Comparison of ENCODE assay signal across 9 cellular contexts in genomic region chr2:68368657-68369339, GRCh38. TPM values are rescaled to one million over a fixed set of nuclear protein-coding genes. Genes with fewer than 3 reads are reported as not detected.
A peak's percentile ranks its signal among the peaks of the same experiment; 100 is the strongest.
DNase-seq lines count a peak whose midpoint lies in the region; ATAC-seq and TF ChIP-seq lines count a peak whose summit lies in the region.
"Had no signal": no experiment of that assay in that cellular context is flagged by ENCODE, and none has a peak within 500 bp of the region (broad histone marks: within the 10 kb centered on the region; RNA-seq: fewer than 3 reads in every experiment).

No MANE protein-coding gene starts in this region.

- H3K27ac ChIP-seq in BLaER1 treated with 17β-estradiol and CSF1 and Interleukin-3, amounts not matched to agents 10 nM and 100 nM: peak overlapping the region; percentile 52 to 97 (median 93); a peak in 21 of 22 replicates
- H3K27ac ChIP-seq in cingulate gyrus (ENCODE audit: low read depth, low read length) (peak overlapping the region; percentile 74), tibial artery (no peak overlapping the region)

- TF ChIP-seq CTCF in tibial artery (IDR thresholded peaks at IDR 0.05): no peak

- no peaks in the 10 kb centered on the region for H3K9me3 Mint-ChIP-seq in natural killer cell treated with Interleukin-12 subunit alpha and Interleukin-12 subunit beta and Interleukin-15 and Interleukin-18, amount 100 ng/mL, for 72 hours
- H3K9me3 Mint-ChIP-seq: activated naive CD4-positive, alpha-beta T cell treated with anti-CD3 and anti-CD28 coated beads for 36 hours had no signal

- H3K4me1 Mint-ChIP-seq in natural killer cell treated with Interleukin-12 subunit alpha and Interleukin-12 subunit beta and Interleukin-15 and Interleukin-18, amount 100 ng/mL, for 72 hours (ENCODE audit: low read depth in 2 of 2): peaks cover 60 to 74% of the 10 kb centered on the region in 2 donors

- H3K4me1 ChIP-seq in BLaER1 treated with 17β-estradiol and CSF1 and Interleukin-3, amounts not matched to agents 10 nM and 100 nM: peaks cover 57 to 81% (median 65%) of the 10 kb centered on the region in 10 experiments
- no peaks in the 10 kb centered on the region for H3K4me1 ChIP-seq in tibial artery

- no peaks in the 10 kb centered on the region for H3K27me3 ChIP-seq in BLaER1 treated with 17β-estradiol and CSF1 and Interleukin-3, amounts not matched to agents 10 nM and 100 nM
- H3K27me3 ChIP-seq in tibial artery: no peaks in the 10 kb centered on the region

- H3K4me2 ChIP-seq in BLaER1 treated with 17β-estradiol and CSF1 and Interleukin-3, amounts not matched to agents 10 nM and 100 nM: peak overlapping the region; percentile 84 to 99 (median 92)

- peaks cover 44% of the 10 kb centered on the region for H3K36me3 Mint-ChIP-seq in natural killer cell treated with Interleukin-12 subunit alpha and Interleukin-12 subunit beta and Interleukin-15 and Interleukin-18, amount 100 ng/mL, for 72 hours

- peak overlapping the region; percentile 72 to 96 (median 87); a peak in 18 of 20 replicates for H3K4me3 ChIP-seq in BLaER1 treated with 17β-estradiol and CSF1 and Interleukin-3, amounts not matched to agents 10 nM and 100 nM
- no peak overlapping the region for H3K4me3 ChIP-seq in tibial artery

- peaks cover 0 to 11% (median 0%) of the 10 kb centered on the region in 11 experiments; a peak in 4 of 22 replicates for H3K9me3 ChIP-seq in BLaER1 treated with 17β-estradiol and CSF1 and Interleukin-3, amounts not matched to agents 10 nM and 100 nM (replicated peaks in 1 of 11)
- H3K9me3 ChIP-seq in tibial artery: no peaks in the 10 kb centered on the region

- H3K36me3 ChIP-seq in BLaER1 treated with 17β-estradiol and CSF1 and Interleukin-3, amounts not matched to agents 10 nM and 100 nM: peaks cover 37 to 79% (median 70%) of the 10 kb centered on the region in 11 experiments; a peak in 21 of 22 replicates
- H3K36me3 ChIP-seq in tibial artery: no peaks in the 10 kb centered on the region

- H3K9ac ChIP-seq in BLaER1 treated with 17β-estradiol and CSF1 and Interleukin-3, amounts not matched to agents 10 nM and 100 nM: peak overlapping the region; percentile 87 to 98 (median 90)

- no peaks in the 10 kb centered on the region for H3K27me3 Mint-ChIP-seq in natural killer cell treated with Interleukin-12 subunit alpha and Interleukin-12 subunit beta and Interleukin-15 and Interleukin-18, amount 100 ng/mL, for 72 hours

- peak; percentile 37 for DNase-seq in KBM-7
- no peak for DNase-seq in natural killer cell treated with Interleukin-12 subunit alpha and Interleukin-12 subunit beta and Interleukin-15 and Interleukin-18, amount 100 ng/mL, for 72 hours (ENCODE audit: low spot score)
- no peak for DNase-seq in tibial artery
- DNase-seq: activated naive CD4-positive, alpha-beta T cell treated with anti-CD3 and anti-CD28 coated beads for 36 hours had no signal

- intact Hi-C loops in tibial artery (cut with DNase I; ENCODE audit: low total_unique reads): no loop called here

- H3K4me3 Mint-ChIP-seq in natural killer cell treated with Interleukin-12 subunit alpha and Interleukin-12 subunit beta and Interleukin-15 and Interleukin-18, amount 100 ng/mL, for 72 hours: peak overlapping the region; percentile 98
- H3K4me3 Mint-ChIP-seq: activated naive CD4-positive, alpha-beta T cell treated with anti-CD3 and anti-CD28 coated beads for 36 hours had no signal

- no peak for ATAC-seq in natural killer cell treated with Interleukin-12 subunit alpha and Interleukin-12 subunit beta and Interleukin-15 and Interleukin-18, amount 100 ng/mL, for 72 hours
- no peak for ATAC-seq in GM19463 (IDR thresholded peaks at IDR 0.05; ENCODE audit: unreplicated experiment)
- ATAC-seq in GM21423 (IDR thresholded peaks at IDR 0.05; ENCODE audit: unreplicated experiment): no peak
- no peak for ATAC-seq in GM21515 (IDR thresholded peaks at IDR 0.05; ENCODE audit: unreplicated experiment)

- peaks cover 39 to 74% (median 63%) of the 10 kb centered on the region in 11 experiments for H4K20me1 ChIP-seq in BLaER1 treated with 17β-estradiol and CSF1 and Interleukin-3, amounts not matched to agents 10 nM and 100 nM

- in situ Hi-C loops in KBM-7 (cut with MboI; ENCODE audit: low pct_unique_long_range_greater_than_20kb, low sequenced_read_pairs): no loop called here

- peak overlapping the region; percentile 89 to 99 for H3K27ac Mint-ChIP-seq in natural killer cell treated with Interleukin-12 subunit alpha and Interleukin-12 subunit beta and Interleukin-15 and Interleukin-18, amount 100 ng/mL, for 72 hours
- H3K27ac Mint-ChIP-seq: activated naive CD4-positive, alpha-beta T cell treated with anti-CD3 and anti-CD28 coated beads for 36 hours had no signal

RNA-seq across cellular contexts. Expression of gene PLEK, which starts 3.7 kb away (rescaled TPM):
- total RNA-seq in natural killer cell treated with Interleukin-12 subunit alpha and Interleukin-12 subunit beta and Interleukin-15 and Interleukin-18, amount 100 ng/mL, for 72 hours: 100 to 1,000 TPM; 209 to 569 TPM

RNA-seq across cellular contexts. Expression of gene CNRIP1, which starts 49.0 kb away (rescaled TPM):
- not detected for total RNA-seq in natural killer cell treated with Interleukin-12 subunit alpha and Interleukin-12 subunit beta and Interleukin-15 and Interleukin-18, amount 100 ng/mL, for 72 hours
- total RNA-seq: activated naive CD4-positive, alpha-beta T cell treated with anti-CD3 and anti-CD28 coated beads for 36 hours had no signal

Comparison
In these comparisons a context has a peak if more than half of its experiments do, and no peak if none do; other contexts are left out.
1. H3K27ac ChIP-seq: peak in BLaER1 treated with 17β-estradiol and CSF1 and Interleukin-3, amounts not matched to agents 10 nM and 100 nM (11 of 11) and cingulate gyrus (single experiment); none in tibial artery (0 of 2).
2. H3K4me3 ChIP-seq: peak in BLaER1 treated with 17β-estradiol and CSF1 and Interleukin-3, amounts not matched to agents 10 nM and 100 nM (10 of 10); none in tibial artery (0 of 2).